Comparison of ENCODE assay signal across 5 cellular contexts in genomic region chr7:17350321-17350720, GRCh38. TPM values are rescaled to one million over a fixed set of nuclear protein-coding genes. Genes with fewer than 3 reads are reported as not detected.
DNase-seq lines count a peak whose midpoint lies in the region; ATAC-seq, FAIRE-seq and TF ChIP-seq lines count a peak whose summit lies in the region.
"Not testable (repeated sequence)": the region's sequence is repeated elsewhere in the genome, so short reads cannot be mapped to it uniquely, and the experiment has no call there.
"Had no signal": no experiment of that assay in that cellular context is flagged by ENCODE, and none has a peak within 500 bp of the region (broad histone marks: within the 10 kb centered on the region; RNA-seq: fewer than 3 reads in every experiment).

No MANE protein-coding gene starts in this region.

- H3K27me3 ChIP-seq in HepG2 (ENCODE audit: control insufficient read depth in 1 of 2, insufficient read depth in 2 of 2, low read length in 2 of 2) = not testable (repeated sequence)

- not testable (repeated sequence) for H4K20me1 ChIP-seq in HepG2 (ENCODE audit: insufficient read depth, low read length)

- in situ Hi-C loops in HepG2 (cut with HindIII; ENCODE audit: extremely low pct_ligation_motif_present, low pct_unique_long_range_greater_than_20kb) = not testable (repeated sequence)

- not testable (repeated sequence) for H3K27ac ChIP-seq in HepG2 (ENCODE audit: extremely low read length, insufficient read depth, low read length)

- TF ChIP-seq POLR2A in HepG2 (IDR thresholded peaks at IDR 0.05; ENCODE audit: insufficient read depth in 1 of 2, low read depth in 2 of 2, low read length in 2 of 2) = not testable (repeated sequence)

- H3K9ac ChIP-seq in HepG2 (ENCODE audit: insufficient read depth, low read depth, low read length) = not testable (repeated sequence)

- FAIRE-seq in HepG2 (lab: Jason Lieb, UNC) = not testable (repeated sequence)

- H2AFZ ChIP-seq in HepG2 (ENCODE audit: low read length) = not testable (repeated sequence)

- not testable (repeated sequence) for H3K36me3 ChIP-seq in HepG2 (replicated peaks in 1 of 2; ENCODE audit: control insufficient read depth in 1 of 2, insufficient read depth in 2 of 2, low read length in 2 of 2)

- not testable (repeated sequence) for TF ChIP-seq CTCF in WTC11 (IDR thresholded peaks at IDR 0.05); chondrocyte (IDR thresholded peaks at IDR 0.05); HepG2 (CRISPR knock-in tag; IDR thresholded peaks at IDR 0.05)

- not testable (repeated sequence) for H3K27ac Mint-ChIP-seq in WTC11; activated naive CD4-positive, alpha-beta T cell treated with anti-CD3 and anti-CD28 coated beads, Interleukin-2, amount 50 U/mL, for 24 hours
- peak overlapping the region; percentile 0 for H3K27ac Mint-ChIP-seq in chondrocyte (ENCODE audit: unreplicated experiment)

- ATAC-seq in WTC11, HepG2: not testable (repeated sequence)

- not testable (repeated sequence) for TF ChIP-seq EP300 in HepG2 (IDR thresholded peaks at IDR 0.05; ENCODE audit: low read depth in 2 of 2, low read length in 2 of 2); HepG2 (CRISPR knock-in tag; IDR thresholded peaks at IDR 0.05; ENCODE audit: borderline replicate concordance)

- H3K79me2 ChIP-seq in HepG2 (ENCODE audit: insufficient read depth, low read length) = not testable (repeated sequence)

- intact Hi-C loops in HepG2 (cut with micrococcal nuclease; ENCODE audit: unreplicated experiment) = not testable (repeated sequence)

- WGBS in HepG2 (ENCODE audit: low lambda C conversion rate) = 94% methylated on average over 3 of the region's 3 CpGs

- H3K36me3 Mint-ChIP-seq in WTC11 = peaks cover 44% of the 10 kb centered on the region
- H3K36me3 Mint-ChIP-seq in activated naive CD4-positive, alpha-beta T cell treated with anti-CD3 and anti-CD28 coated beads, Interleukin-2, amount 50 U/mL, for 24 hours = peaks cover 31% of the 10 kb centered on the region
- H3K36me3 Mint-ChIP-seq in chondrocyte (ENCODE audit: low read depth) = peaks cover 53% of the 10 kb centered on the region

- not testable (repeated sequence) for H3K4me3 Mint-ChIP-seq in WTC11; chondrocyte (ENCODE audit: unreplicated experiment)
- peak overlapping the region; percentile 11 for H3K4me3 Mint-ChIP-seq in activated naive CD4-positive, alpha-beta T cell treated with anti-CD3 and anti-CD28 coated beads, Interleukin-2, amount 50 U/mL, for 24 hours

- not testable (repeated sequence) for TF ChIP-seq RAD21 in HepG2 (CRISPR knock-in tag; IDR thresholded peaks at IDR 0.05)

- BruUV-seq in HepG2 (replicated peaks; lab: Mats Ljungman, UMichigan) = not testable (repeated sequence)

- CTCF ChIA-PET in WTC11 (lab: Charles Lee); HepG2 (lab: Yijun Ruan, JAX; ENCODE audit: low intra/inter-chr PET ratio, low total read pairs): not testable (repeated sequence)

- H3K4me1 ChIP-seq in HepG2 (ENCODE audit: insufficient read depth, low read length) = not testable (repeated sequence)

- H3K4me1 Mint-ChIP-seq in WTC11 = peaks cover 11% of the 10 kb centered on the region
- H3K4me1 Mint-ChIP-seq in activated naive CD4-positive, alpha-beta T cell treated with anti-CD3 and anti-CD28 coated beads, Interleukin-2, amount 50 U/mL, for 24 hours = not testable (repeated sequence)
- H3K4me1 Mint-ChIP-seq in chondrocyte (ENCODE audit: low read depth) = peaks cover 41% of the 10 kb centered on the region

- H3K9me3 Mint-ChIP-seq in WTC11 = peaks cover 47% of the 10 kb centered on the region
- peaks cover 18% of the 10 kb centered on the region for H3K9me3 Mint-ChIP-seq in activated naive CD4-positive, alpha-beta T cell treated with anti-CD3 and anti-CD28 coated beads, Interleukin-2, amount 50 U/mL, for 24 hours
- H3K9me3 Mint-ChIP-seq in chondrocyte (ENCODE audit: low read depth) = peaks cover 33% of the 10 kb centered on the region

- POLR2A ChIA-PET in WTC11 (lab: Charles Lee); HepG2 (lab: Yijun Ruan, JAX): not testable (repeated sequence)

- not testable (repeated sequence) for DNase-seq in WTC11 (ENCODE audit: low spot score); chondrocyte (ENCODE audit: low spot score); HepG2 (ENCODE audit: low spot score)

- not testable (repeated sequence) for H3K4me3 ChIP-seq in HepG2 (replicated peaks in 1 of 3; ENCODE audit: insufficient read depth in 1 of 3, low read depth in 2 of 3, low read length in 3 of 3)

- not testable (repeated sequence) for H3K9me3 ChIP-seq in HepG2 (ENCODE audit: low read length)

- not testable (repeated sequence) for H3K27me3 Mint-ChIP-seq in WTC11 (ENCODE audit: low read depth); activated naive CD4-positive, alpha-beta T cell treated with anti-CD3 and anti-CD28 coated beads, Interleukin-2, amount 50 U/mL, for 24 hours; chondrocyte (ENCODE audit: low read depth)

- not testable (repeated sequence) for H3K4me2 ChIP-seq in HepG2 (ENCODE audit: low read depth, low read length)

TF ChIP-seq in WTC11, 78 proteins besides CTCF, POLR2A, EP300 and RAD21:
- TF ChIP-seq ZNF317 (CRISPR knock-in tag; IDR thresholded peaks at IDR 0.05; ENCODE audit: borderline replicate concordance, low read depth) = peak; percentile 75; the same call in 1 of the 2 replicates

TF ChIP-seq in HepG2, 621 proteins besides CTCF, POLR2A, EP300 and RAD21:
- peak; percentile 91 for TF ChIP-seq ZNF317 (CRISPR knock-in tag; IDR thresholded peaks at IDR 0.05)

RNA-seq across cellular contexts. Expression of gene AHR, which starts 51.9 kb away (rescaled TPM):
- total RNA-seq in WTC11 (2021) (5.8 to 9.8 TPM (median 7.1 TPM) in 3 replicates), chondrocyte (123 to 145 TPM (median 143 TPM) in 3 replicates), HepG2 (2016; rRNA removed; fragmentation: Illumina TruSeq; extraction: Trizol) (31.3 and 34.1 TPM in 2 replicates)
- total RNA-seq in HepG2 (2016; cell fraction: cytosol; rRNA removed; fragmentation: Illumina TruSeq; extraction: Trizol; ENCODE audit: low read depth) = 1.7 and 3.1 TPM in 2 replicates
- 30.9 and 33.5 TPM in 2 replicates for total RNA-seq in HepG2 (2016; cell fraction: insoluble cytoplasmic fraction; rRNA removed; fragmentation: Illumina TruSeq; extraction: Trizol)
- 6.5 and 7.0 TPM in 2 replicates for total RNA-seq in HepG2 (2016; cell fraction: membrane; rRNA removed; fragmentation: Illumina TruSeq; extraction: Trizol)
- 32.0 and 45.9 TPM in 2 replicates for total RNA-seq in HepG2 (2016; cell fraction: nucleus; rRNA removed; fragmentation: Illumina TruSeq; extraction: Trizol)
- 9.0 and 10.0 TPM in 2 replicates for polyA plus RNA-seq in HepG2 (2011; rRNA removed)
- 3.4 and 7.6 TPM in 2 replicates for polyA plus RNA-seq in HepG2 (2011; cell fraction: cytosol; rRNA removed)
- polyA plus RNA-seq in HepG2 (2011; cell fraction: nucleus; rRNA removed) = 17.2 and 19.0 TPM in 2 replicates
- 19.9 and 20.0 TPM in 2 replicates for polyA plus RNA-seq in HepG2 (2012)
- 0.34 and 0.38 TPM in 2 replicates for polyA plus RNA-seq in HepG2 (2016; cell fraction: cytosol; fragmentation: Illumina TruSeq; extraction: Trizol; ENCODE audit: low read depth)
- 12.0 and 12.5 TPM in 2 replicates for polyA plus RNA-seq in HepG2 (2016; cell fraction: insoluble cytoplasmic fraction; fragmentation: Illumina TruSeq; extraction: Trizol; ENCODE audit: low read depth)
- 1.6 and 1.8 TPM in 2 replicates for polyA plus RNA-seq in HepG2 (2016; cell fraction: membrane; fragmentation: Illumina TruSeq; extraction: Trizol; ENCODE audit: low read depth)
- polyA plus RNA-seq in HepG2 (2016; cell fraction: nucleus; fragmentation: Illumina TruSeq; extraction: Trizol; ENCODE audit: insufficient read depth, low read depth) = 19.2 and 22.4 TPM in 2 replicates
- 8.4 and 12.3 TPM in 2 replicates for polyA minus RNA-seq in HepG2 (2011; rRNA and poly(A)+ RNA removed; ENCODE audit: low replicate concordance)
- polyA minus RNA-seq in HepG2 (2011; cell fraction: cytosol; rRNA and poly(A)+ RNA removed) = 26.4 and 26.5 TPM in 2 replicates
- polyA minus RNA-seq in HepG2 (2011; cell fraction: nucleus; rRNA and poly(A)+ RNA removed) = 147 and 166 TPM in 2 replicates
- total RNA-seq: A172 had no signal
